34 cellular contexts compared by ENCODE assay signal in the genomic region with DNA sequence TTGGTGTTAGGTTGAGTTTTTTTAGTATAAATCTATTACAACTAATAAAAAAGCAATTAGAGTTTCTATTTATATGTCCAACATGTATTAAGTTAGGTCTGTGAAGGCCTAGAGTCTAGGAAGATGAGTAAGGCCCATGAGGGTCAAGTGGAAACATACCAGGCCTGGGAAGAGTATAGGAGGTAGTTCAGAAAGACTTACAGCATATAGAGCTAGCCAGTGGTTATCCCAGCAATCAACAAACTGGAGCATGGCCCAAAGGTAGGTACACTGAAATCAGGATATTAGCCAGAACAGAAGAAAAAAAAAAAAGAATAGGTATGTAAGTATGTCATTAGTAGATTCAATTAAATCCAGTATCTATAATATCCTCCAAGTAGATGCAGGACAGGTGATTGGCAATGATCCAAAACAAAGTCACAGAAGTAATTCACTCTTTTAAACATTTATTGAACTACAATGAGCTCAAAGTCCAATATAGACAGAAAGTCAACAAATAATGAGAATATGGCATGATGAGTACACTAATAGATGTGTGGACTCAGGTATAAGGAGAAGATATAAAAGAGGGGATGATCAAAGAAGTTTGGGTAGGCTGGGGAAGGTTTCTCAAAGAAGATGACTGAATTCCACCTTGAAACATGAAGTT.
"Had no signal": no experiment of that assay in that cellular context is flagged by ENCODE, and none has a peak within 500 bp of the region (broad histone marks: within the 10 kb centered on the region; RNA-seq: fewer than 3 reads in every experiment).

No MANE protein-coding gene starts in this region.

- H3K27ac ChIP-seq: body of pancreas, coronary artery, dorsolateral prefrontal cortex, gastroesophageal sphincter, hepatocyte, parathyroid adenoma, psoas muscle, sigmoid colon, upper lobe of left lung, vagina had no signal

- H3K36me3 Mint-ChIP-seq: activated naive CD4-positive, alpha-beta T cell treated with anti-CD3 and anti-CD28 coated beads, Interleukin-2, amount 50 U/mL, for 24 hours; naive B cell; stimulated activated memory B cell treated with anti-CD40 and anti-IgM and Interleukin-4, amounts not matched to agents 10 μg/mL and 1 μg/mL and 100 μg/mL, for 72 hours; WTC11 had no signal

- H3K27ac Mint-ChIP-seq: activated CD4-positive, alpha-beta memory T cell treated with anti-CD3 and anti-CD28 coated beads, Interleukin-2, amount 10 ng/mL, durations not matched to agents 7 days and 5 days; activated CD4-positive, alpha-beta T cell treated with anti-CD3 and anti-CD28 coated beads, Interleukin-2, amount 10 ng/mL, durations not matched to agents 7 days and 5 days; activated naive CD4-positive, alpha-beta T cell treated with anti-CD3 and anti-CD28 coated beads, Interleukin-2, amount 50 U/mL, for 24 hours; activated T-cell treated with anti-CD3 and anti-CD28 coated beads, Interleukin-2, amount 50 U/mL, for 24 hours; activated T-helper 17 cell treated with anti-CD3 and anti-CD28 coated beads, Interleukin-2, amount 50 U/mL, for 72 hours; stimulated activated memory B cell treated with anti-CD40 and anti-IgM and Interleukin-4, amounts not matched to agents 10 μg/mL and 1 μg/mL and 100 μg/mL, for 72 hours; stimulated activated naive CD8-positive, alpha-beta T cell treated with anti-CD3 and anti-CD28 coated beads, Interleukin-15, amount 100 ng/mL, for 72 hours; T-helper 17 cell; WTC11 had no signal

- H3K4me3 Mint-ChIP-seq: activated CD4-positive, alpha-beta memory T cell treated with anti-CD3 and anti-CD28 coated beads, Interleukin-2, amount 10 ng/mL, durations not matched to agents 7 days and 5 days; activated CD4-positive, alpha-beta T cell treated with anti-CD3 and anti-CD28 coated beads, Interleukin-2, amount 10 ng/mL, durations not matched to agents 7 days and 5 days; activated naive CD4-positive, alpha-beta T cell treated with anti-CD3 and anti-CD28 coated beads, Interleukin-2, amount 50 U/mL, for 24 hours; activated T-cell treated with anti-CD3 and anti-CD28 coated beads, Interleukin-2, amount 50 U/mL, for 24 hours; activated T-helper 17 cell treated with anti-CD3 and anti-CD28 coated beads, Interleukin-2, amount 50 U/mL, for 72 hours; effector memory CD8-positive, alpha-beta T cell; naive B cell; neural crest cell; stimulated activated memory B cell treated with anti-CD40 and anti-IgM and Interleukin-4, amounts not matched to agents 10 μg/mL and 1 μg/mL and 100 μg/mL, for 72 hours; stimulated activated naive CD8-positive, alpha-beta T cell treated with anti-CD3 and anti-CD28 coated beads, Interleukin-15, amount 100 ng/mL, for 72 hours; T-helper 17 cell; WTC11 had no signal

- DNase-seq: activated CD4-positive, alpha-beta memory T cell treated with anti-CD3 and anti-CD28 coated beads, Interleukin-2, amount 10 ng/mL, durations not matched to agents 7 days and 5 days; activated CD4-positive, alpha-beta T cell treated with anti-CD3 and anti-CD28 coated beads for 1 hour; activated CD4-positive, alpha-beta T cell treated with anti-CD3 and anti-CD28 coated beads, Interleukin-2, amount 10 ng/mL, durations not matched to agents 7 days and 5 days; activated CD8-positive, alpha-beta memory T cell treated with anti-CD3 and anti-CD28 coated beads, Interleukin-2, amount 50 U/mL, for 48 hours; activated T-cell treated with anti-CD3 and anti-CD28 coated beads, Interleukin-2, amount 50 U/mL, for 24 hours; aorta; body of pancreas; dorsolateral prefrontal cortex; effector memory CD8-positive, alpha-beta T cell; erythroblast; left cardiac atrium; mammary epithelial cell; naive B cell; nucleus accumbens; psoas muscle; sigmoid colon; stimulated activated CD4-positive, alpha-beta T cell treated with anti-CD3 and anti-CD28 coated beads, Interleukin-1b, Interleukin-23, amount 100 ng/mL, for 48 hours; stimulated activated CD4-positive, alpha-beta T cell treated with anti-CD3 and anti-CD28 coated beads, Interleukin-4, amount 100 ng/mL, for 4 hours; stimulated activated CD8-positive, alpha-beta memory T cell treated with anti-CD3 and anti-CD28 coated beads, Interleukin-4, amount 100 ng/mL, for 48 hours; stimulated activated naive CD8-positive, alpha-beta T cell treated with anti-CD3 and anti-CD28 coated beads, Interleukin-15, amount 100 ng/mL, for 72 hours; substantia nigra; T-helper 17 cell; T1000; upper lobe of left lung had no signal

- ATAC-seq: activated T-helper 17 cell treated with anti-CD3 and anti-CD28 coated beads, Interleukin-2, amount 50 U/mL, for 72 hours; body of pancreas; effector memory CD8-positive, alpha-beta T cell; gastroesophageal sphincter; left cardiac atrium; psoas muscle; stimulated activated memory B cell treated with anti-CD40 and anti-IgM and Interleukin-4, amounts not matched to agents 10 μg/mL and 1 μg/mL and 100 μg/mL, for 72 hours; stimulated activated naive CD8-positive, alpha-beta T cell treated with anti-CD3 and anti-CD28 coated beads, Interleukin-15, amount 100 ng/mL, for 72 hours; T-helper 17 cell; WTC11 had no signal

- H3K4me1 Mint-ChIP-seq: activated CD4-positive, alpha-beta memory T cell treated with anti-CD3 and anti-CD28 coated beads, Interleukin-2, amount 10 ng/mL, durations not matched to agents 7 days and 5 days; activated naive CD4-positive, alpha-beta T cell treated with anti-CD3 and anti-CD28 coated beads, Interleukin-2, amount 50 U/mL, for 24 hours; activated T-helper 17 cell treated with anti-CD3 and anti-CD28 coated beads, Interleukin-2, amount 50 U/mL, for 72 hours; neural crest cell; stimulated activated memory B cell treated with anti-CD40 and anti-IgM and Interleukin-4, amounts not matched to agents 10 μg/mL and 1 μg/mL and 100 μg/mL, for 72 hours had no signal

- H3K9me3 Mint-ChIP-seq: activated naive CD4-positive, alpha-beta T cell treated with anti-CD3 and anti-CD28 coated beads, Interleukin-2, amount 50 U/mL, for 24 hours; activated T-cell treated with anti-CD3 and anti-CD28 coated beads, Interleukin-2, amount 50 U/mL, for 24 hours; effector memory CD8-positive, alpha-beta T cell; stimulated activated memory B cell treated with anti-CD40 and anti-IgM and Interleukin-4, amounts not matched to agents 10 μg/mL and 1 μg/mL and 100 μg/mL, for 72 hours; stimulated activated naive CD8-positive, alpha-beta T cell treated with anti-CD3 and anti-CD28 coated beads, Interleukin-15, amount 100 ng/mL, for 72 hours; WTC11 had no signal

- H3K27me3 Mint-ChIP-seq: activated CD4-positive, alpha-beta T cell treated with anti-CD3 and anti-CD28 coated beads, Interleukin-2, amount 10 ng/mL, durations not matched to agents 7 days and 5 days; activated naive CD4-positive, alpha-beta T cell treated with anti-CD3 and anti-CD28 coated beads, Interleukin-2, amount 50 U/mL, for 24 hours; activated T-cell treated with anti-CD3 and anti-CD28 coated beads, Interleukin-2, amount 50 U/mL, for 24 hours; activated T-helper 17 cell treated with anti-CD3 and anti-CD28 coated beads, Interleukin-2, amount 50 U/mL, for 72 hours; effector memory CD8-positive, alpha-beta T cell; naive B cell; stimulated activated memory B cell treated with anti-CD40 and anti-IgM and Interleukin-4, amounts not matched to agents 10 μg/mL and 1 μg/mL and 100 μg/mL, for 72 hours; stimulated activated naive CD8-positive, alpha-beta T cell treated with anti-CD3 and anti-CD28 coated beads, Interleukin-15, amount 100 ng/mL, for 72 hours; T-helper 17 cell had no signal
